Comparison of ENCODE assay signal across 2 cellular contexts in genomic region chr2:73970268-73970803, GRCh38.
TF ChIP-seq lines count a peak whose summit lies in the region.

No MANE protein-coding gene starts in this region.

TF ChIP-seq in SK-N-SH, 30 proteins besides CTCF, POLR2A, EP300 and RAD21:
- TF ChIP-seq RFX5 (IDR thresholded peaks at IDR 0.05; ENCODE audit: low read length) (no peak), NRF1 (IDR thresholded peaks at IDR 0.05; ENCODE audit: low read depth, low read length) (no peak), TAF1 (IDR thresholded peaks at IDR 0.05; ENCODE audit: borderline replicate concordance, low read depth, low read length) (no peak), YY1 (IDR thresholded peaks at IDR 0.05; ENCODE audit: low read depth) (no peak), MAX (IDR thresholded peaks at IDR 0.05; ENCODE audit: low read depth) (no peak), MEF2A (IDR thresholded peaks at IDR 0.05; ENCODE audit: borderline replicate concordance, low read depth) (no peak), CHD2 (IDR thresholded peaks at IDR 0.05; ENCODE audit: low read length, partially characterized antibody) (no peak)

TF ChIP-seq in HepG2, 621 proteins besides CTCF, POLR2A, EP300 and RAD21:
- TF ChIP-seq, protein P1, sequence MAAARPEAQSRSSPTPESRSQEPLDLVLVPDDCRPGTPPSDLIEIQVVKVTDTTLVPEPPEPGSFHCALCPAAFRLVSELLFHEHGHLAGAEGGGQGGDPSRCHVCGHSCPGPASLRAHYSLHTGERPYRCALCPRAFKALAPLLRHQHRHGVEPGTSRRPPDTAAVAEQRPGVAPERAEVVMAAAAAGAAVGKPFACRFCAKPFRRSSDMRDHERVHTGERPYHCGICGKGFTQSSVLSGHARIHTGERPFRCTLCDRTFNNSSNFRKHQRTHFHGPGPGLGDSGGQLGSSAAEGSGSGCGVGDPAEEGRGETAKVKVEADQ (CRISPR knock-in tag; IDR thresholded peaks at IDR 0.05; ENCODE audit: borderline replicate concordance): no peak
- no peak for TF ChIP-seq REPIN1 (CRISPR knock-in tag; IDR thresholded peaks at IDR 0.05; ENCODE audit: borderline replicate concordance, low read depth)
- no peak for TF ChIP-seq WIZ (CRISPR knock-in tag; IDR thresholded peaks at IDR 0.05)
- no peak for TF ChIP-seq PHB2 (IDR thresholded peaks at IDR 0.05; ENCODE audit: partially characterized antibody)
- no peak for TF ChIP-seq ATRX (CRISPR knock-in tag; IDR thresholded peaks at IDR 0.05; ENCODE audit: borderline replicate concordance)
- no peak for TF ChIP-seq ZNF7 (CRISPR knock-in tag; IDR thresholded peaks at IDR 0.05)
- no peak for TF ChIP-seq ZFP41 (CRISPR knock-in tag; IDR thresholded peaks at IDR 0.05; ENCODE audit: borderline replicate concordance)
- no peak for TF ChIP-seq JUN (CRISPR knock-in tag; IDR thresholded peaks at IDR 0.05)
- no peak for TF ChIP-seq RXRA (CRISPR knock-in tag; IDR thresholded peaks at IDR 0.05)
- no peak for TF ChIP-seq THAP11 (CRISPR knock-in tag; IDR thresholded peaks at IDR 0.05)
- no peak for TF ChIP-seq ZNF121 (CRISPR knock-in tag; IDR thresholded peaks at IDR 0.05)
- TF ChIP-seq NCOR1 (IDR thresholded peaks at IDR 0.05; ENCODE audit: borderline replicate concordance, low read length): no peak
- TF ChIP-seq, protein P2, sequence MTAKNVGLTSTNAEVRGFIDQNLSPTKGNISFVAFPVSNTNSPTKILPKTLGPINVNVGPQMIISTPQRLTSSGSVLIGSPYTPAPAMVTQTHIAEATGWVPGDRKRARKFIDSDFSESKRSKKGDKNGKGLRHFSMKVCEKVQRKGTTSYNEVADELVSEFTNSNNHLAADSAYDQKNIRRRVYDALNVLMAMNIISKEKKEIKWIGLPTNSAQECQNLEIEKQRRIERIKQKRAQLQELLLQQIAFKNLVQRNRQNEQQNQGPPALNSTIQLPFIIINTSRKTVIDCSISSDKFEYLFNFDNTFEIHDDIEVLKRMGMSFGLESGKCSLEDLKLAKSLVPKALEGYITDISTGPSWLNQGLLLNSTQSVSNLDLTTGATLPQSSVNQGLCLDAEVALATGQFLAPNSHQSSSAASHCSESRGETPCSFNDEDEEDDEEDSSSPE (CRISPR knock-in tag; IDR thresholded peaks at IDR 0.05): no peak
